27 cellular contexts compared by ENCODE assay signal in the genomic region with DNA sequence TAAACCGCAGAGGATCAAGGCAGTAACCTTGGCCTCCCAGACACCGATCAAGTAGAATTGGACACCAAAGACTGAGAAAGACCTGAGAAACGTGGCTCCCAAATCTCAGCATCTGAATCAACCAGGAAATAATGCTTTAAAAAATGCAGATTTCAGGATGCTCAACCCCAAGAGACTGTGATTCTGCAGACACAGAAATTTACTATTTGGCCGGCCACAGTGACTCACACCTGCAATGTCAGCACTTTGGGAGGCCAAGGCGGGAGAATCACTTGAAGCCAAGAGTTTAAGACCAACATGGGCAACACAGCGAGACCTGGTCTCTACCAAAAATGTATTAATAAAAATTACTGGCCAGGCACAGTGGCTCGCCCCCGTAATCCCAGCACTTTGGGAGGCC.
"Had no signal": no experiment of that assay in that cellular context is flagged by ENCODE, and none has a peak within 500 bp of the region (broad histone marks: within the 10 kb centered on the region; RNA-seq: fewer than 3 reads in every experiment).

No MANE protein-coding gene starts in this region.

- H3K36me3 ChIP-seq: adrenal gland, breast epithelium had no signal

- H3K9me3 ChIP-seq: adrenal gland, breast epithelium had no signal

- H3K4me1 ChIP-seq: adrenal gland, breast epithelium had no signal

- H3K27me3 ChIP-seq: adrenal gland, breast epithelium had no signal

- FAIRE-seq: TTC549 had no signal

- ATAC-seq: activated T-helper 17 cell treated with anti-CD3 and anti-CD28 coated beads, Interleukin-2, amount 50 U/mL, for 72 hours; PC-3; T-cell had no signal

- DNase-seq: activated CD4-positive, alpha-beta memory T cell treated with anti-CD3 and anti-CD28 coated beads for 36 hours; activated CD4-positive, alpha-beta T cell treated with anti-CD3 and anti-CD28 coated beads, Interleukin-2, amount 10 ng/mL, durations not matched to agents 7 days and 5 days; activated CD4-positive, CD25-positive, alpha-beta regulatory T cell; activated gamma-delta T cell; activated naive CD4-positive, alpha-beta T cell treated with anti-CD3 and anti-CD28 coated beads, Interleukin-2, amount 10 ng/mL, durations not matched to agents 7 days and 5 days; activated naive CD8-positive, alpha-beta T cell treated with anti-CD3 and anti-CD28 coated beads, Interleukin-2, amount 10 ng/mL, durations not matched to agents 7 days and 5 days; activated T-cell treated with anti-CD3 and anti-CD28 coated beads for 4 hours; activated T-cell treated with anti-CD3 and anti-CD28 coated beads, Interleukin-2, amount 50 U/mL, for 48 hours; adrenal gland; anterior cingulate cortex; caudate nucleus; Karpas-422; NCI-H1105 treated with DMSO at 0.1 percent for 48 hours; NCI-H1436 treated with DMSO at 0.1 percent for 48 hours; NCI-H187; NCI-H2081; NCI-H446; NCI-H524; PC-3; SIG-M5; T-cell; T-helper 2 cell; T1000 had no signal

- H3K27ac ChIP-seq: adrenal gland, breast epithelium, VCaP had no signal

- H3K4me3 ChIP-seq: adrenal gland, breast epithelium had no signal
